Comparison of ENCODE assay signal across 23 cellular contexts in genomic region chr2:225891013-225891412, GRCh38.
"Had no signal": no experiment of that assay in that cellular context is flagged by ENCODE, and none has a peak within 500 bp of the region (broad histone marks: within the 10 kb centered on the region; RNA-seq: fewer than 3 reads in every experiment).

No MANE protein-coding gene starts in this region.

- H3K9me3 ChIP-seq: SJCRH30 had no signal

- H3K27ac ChIP-seq: HL-60, RWPE1, SJCRH30 had no signal

- H3K4me3 ChIP-seq: SJCRH30 had no signal

- H3K27me3 ChIP-seq: SJCRH30 had no signal

- DNase-seq: Karpas-422, KG1, MM.1S, MV-4-11, NCI-H1048, NCI-H1105, NCI-H1417 treated with DMSO at 0.1 percent for 48 hours, NCI-H146, NCI-H1694 treated with DMSO at 0.1 percent for 48 hours, NCI-H1930, NCI-H2081, NCI-H2107, NCI-H2227 treated with DMSO at 0.1 percent for 48 hours, NCI-H524 treated with DMSO at 0.1 percent for 48 hours, NCI-H69, NCI-H774, SHP77 treated with DMSO at 0.1 percent for 48 hours, T-helper 1 cell had no signal

- H3K36me3 ChIP-seq: SJCRH30 had no signal

- ATAC-seq: Right ventricle myocardium inferior, SK-N-SH treated with all-trans-retinoic acid at 6 μM for 48 hours had no signal
